In the genomic region with DNA sequence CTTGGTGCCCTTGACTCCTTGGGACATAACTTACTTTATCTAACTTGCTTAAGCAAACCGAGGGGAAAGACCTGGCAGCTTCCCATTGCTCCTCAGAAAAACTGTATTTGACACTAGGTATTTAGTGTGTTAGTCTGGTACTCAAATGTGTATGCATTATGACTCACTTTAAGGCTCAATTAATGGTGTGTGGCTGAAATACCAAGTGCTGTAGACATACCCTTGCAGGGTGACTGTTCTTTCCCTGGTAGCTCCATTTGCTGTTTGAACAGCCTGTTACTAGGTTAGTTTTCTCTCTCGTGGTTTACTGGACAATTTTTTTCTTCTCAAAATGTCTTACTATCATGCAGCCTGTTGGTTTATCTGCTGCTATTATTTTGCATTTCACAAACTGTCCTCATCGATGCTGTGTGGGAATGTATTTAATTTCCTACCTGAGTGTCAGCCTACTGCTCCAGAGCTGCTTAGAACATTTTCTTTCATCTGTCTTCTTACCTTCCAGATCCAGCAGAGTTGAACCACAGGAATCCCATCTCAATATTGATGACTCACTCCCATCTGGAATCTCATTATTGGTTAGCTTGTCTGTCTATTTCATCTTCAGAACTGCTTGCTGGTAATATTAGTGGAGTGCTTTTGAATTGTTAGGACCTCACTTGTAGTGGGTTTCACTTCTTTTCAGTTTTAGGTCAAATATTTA, we compare ENCODE assay signal across 13 cellular contexts.
DNase-seq lines count a peak whose midpoint lies in the region; ATAC-seq, FAIRE-seq and TF ChIP-seq lines count a peak whose summit lies in the region.
"Had no signal": no experiment of that assay in that cellular context is flagged by ENCODE, and none has a peak within 500 bp of the region (broad histone marks: within the 10 kb centered on the region; RNA-seq: fewer than 3 reads in every experiment).

No MANE protein-coding gene starts in this region.

- intact Hi-C loops in left lung (cut with DNase I), result no loop called here

- TF ChIP-seq CTCF in AG09309 (IDR thresholded peaks at IDR 0.05; ENCODE audit: control insufficient read depth, insufficient read depth, low read depth, low read length, missing control alignments) (no peak), astrocyte of the spinal cord (IDR thresholded peaks at IDR 0.05; ENCODE audit: low read depth, low read length) (no peak), left lung (IDR thresholded peaks at IDR 0.05) (no peak)

- no peaks in the 10 kb centered on the region for H3K4me1 ChIP-seq in left lung
- H3K4me1 ChIP-seq: gastrocnemius medialis had no signal

- no peak for FAIRE-seq in GM12892 (lab: Jason Lieb, UNC)

- TF ChIP-seq POLR2A in GM12892 (IDR thresholded peaks at IDR 0.05; ENCODE audit: low read depth, low read length), result no peak

- no peaks in the 10 kb centered on the region for H3K9me3 ChIP-seq in left lung
- H3K9me3 ChIP-seq: gastrocnemius medialis had no signal

- DNase-seq in AG09309 (ENCODE audit: low read depth) (peak; percentile 23), HS-5 (ENCODE audit: low read depth) (peak; percentile 25), astrocyte of the spinal cord (ENCODE audit: low read depth, low spot score) (peak; percentile 85), left lung (no peak), OCI-M1 (lab: John Stamatoyannopoulos, UW) (no peak), GM12892 (ENCODE audit: insufficient read length) (no peak)
- DNase-seq: activated CD4-positive, alpha-beta memory T cell treated with anti-CD3 and anti-CD28 coated beads for 36 hours; activated effector memory CD4-positive, alpha-beta T cell treated with anti-CD3 and anti-CD28 coated beads, Interleukin-2, amount 50 U/mL, for 16 hours; gastrocnemius medialis; nucleus accumbens; T-helper 2 cell had no signal

- no peaks in the 10 kb centered on the region for H3K27me3 ChIP-seq in left lung
- H3K27me3 ChIP-seq: gastrocnemius medialis had no signal

- no peak overlapping the region for H3K4me3 ChIP-seq in AG09309 (ENCODE audit: control insufficient read depth, low read depth, low read length)
- no peak overlapping the region for H3K4me3 ChIP-seq in astrocyte of the spinal cord (ENCODE audit: low read depth, low read length)
- no peak overlapping the region for H3K4me3 ChIP-seq in left lung
- H3K4me3 ChIP-seq: gastrocnemius medialis had no signal

- no peak overlapping the region for H3K27ac ChIP-seq in left lung
- H3K27ac ChIP-seq: gastrocnemius medialis had no signal

- in situ Hi-C loops in astrocyte of the spinal cord (cut with HindIII; ENCODE audit: low sequenced_read_pairs), result no loop called here

- H3K36me3 ChIP-seq in left lung, result no peaks in the 10 kb centered on the region
- H3K36me3 ChIP-seq: gastrocnemius medialis had no signal

- peak; percentile 90 for ATAC-seq in left lung
- ATAC-seq in HG03432 (IDR thresholded peaks at IDR 0.05; ENCODE audit: unreplicated experiment), result no peak
- ATAC-seq in GM21360 (IDR thresholded peaks at IDR 0.05; ENCODE audit: unreplicated experiment), result no peak
- ATAC-seq: gastrocnemius medialis had no signal

Comparison
In these comparisons a context has a peak if more than half of its experiments do, and no peak if none do; other contexts are left out.
1. DNase-seq: peak in AG09309 (single experiment), HS-5 (single experiment) and astrocyte of the spinal cord (single experiment); none in left lung (0 of 2), OCI-M1 (single experiment) and GM12892 (single experiment).